12 cellular contexts compared by ENCODE assay signal in genomic region chr7:50330701-50331100, GRCh38. TPM values are rescaled to one million over a fixed set of nuclear protein-coding genes. Genes with fewer than 3 reads are reported as not detected.
A peak's percentile ranks its signal among the peaks of the same experiment; 100 is the strongest.
DNase-seq lines count a peak whose midpoint lies in the region; FAIRE-seq and TF ChIP-seq lines count a peak whose summit lies in the region.
"Had no signal": no experiment of that assay in that cellular context is flagged by ENCODE, and none has a peak within 500 bp of the region (broad histone marks: within the 10 kb centered on the region; RNA-seq: fewer than 3 reads in every experiment).

No MANE protein-coding gene starts in this region.

- H3K9me3 ChIP-seq in stomach (no peaks in the 10 kb centered on the region), kidney (ENCODE audit: control insufficient read depth in 1 of 2, low read length in 2 of 2) (no peaks in the 10 kb centered on the region)

- peak overlapping the region; percentile 35 for H3K4me3 Mint-ChIP-seq in activated naive CD4-positive, alpha-beta T cell treated with anti-CD3 and anti-CD28 coated beads for 36 hours
- peak overlapping the region in 3 of 4 donors; percentile 54 to 91 (median 86) for H3K4me3 Mint-ChIP-seq in IgD-negative memory B cell
- peak overlapping the region; percentile 73 for H3K4me3 Mint-ChIP-seq in activated T-helper 1 cell treated with anti-CD3 and anti-CD28 coated beads, Interleukin-12 subunit alpha, Interleukin-12 subunit beta, Interleukin-2, Interleukin-4 antibody, amounts not matched to agents 30 ng/mL and 10 ng/mL and 1 ng/mL, durations not matched to agents 14 hours and 24 hours and 36 hours
- H3K4me3 Mint-ChIP-seq: brain, endodermal cell, type B pancreatic cell had no signal

- H3K4me3 ChIP-seq in stomach, result no peak overlapping the region
- H3K4me3 ChIP-seq in kidney (ENCODE audit: low read length in 2 of 2), result no peak overlapping the region
- H3K4me3 ChIP-seq: SK-N-MC had no signal

- CTCF ChIA-PET in activated naive CD4-positive, alpha-beta T cell treated with anti-CD3 and anti-CD28 coated beads for 36 hours (lab: Charles Lee), result interaction anchor here (0.6 to 4.5 kb wide), 13 partner anchors 10 to 131 kb away, joined by 3 to 24 read pairs (median 4); no protein-coding TSS in a partner anchor

- H3K27me3 ChIP-seq in stomach, result peaks cover 0 to 11% (median 0%) of the 10 kb centered on the region in 3 donors

- H3K4me1 ChIP-seq in stomach, result peaks cover 0 to 29% (median 2%) of the 10 kb centered on the region in 4 donors
- peaks cover 0 to 6% of the 10 kb centered on the region in 2 donors for H3K4me1 ChIP-seq in kidney (ENCODE audit: control insufficient read depth in 1 of 2, insufficient read depth in 1 of 2, low read depth in 1 of 2, low read length in 2 of 2)

- peaks cover 0 to 6% (median 0%) of the 10 kb centered on the region in 4 donors for H3K36me3 ChIP-seq in stomach
- H3K36me3 ChIP-seq in kidney (ENCODE audit: control insufficient read depth in 1 of 2, insufficient read depth in 2 of 2, low read length in 2 of 2), result no peaks in the 10 kb centered on the region

- DNase-seq in activated naive CD4-positive, alpha-beta T cell treated with anti-CD3 and anti-CD28 coated beads for 36 hours, result peak; percentile 40
- no peak for DNase-seq in activated naive CD4-positive, alpha-beta T cell treated with Interleukin-2 at 50 U/mL for 16 hours
- no peak for DNase-seq in activated T-helper 1 cell treated with anti-CD3 and anti-CD28 coated beads, Interleukin-12 subunit alpha, Interleukin-12 subunit beta, Interleukin-2, Interleukin-4 antibody, amounts not matched to agents 30 ng/mL and 10 ng/mL and 1 ng/mL, durations not matched to agents 14 hours and 24 hours and 36 hours (ENCODE audit: low spot score)
- DNase-seq in stomach (no peak), NCI-H2171 (lab: John Stamatoyannopoulos, UW) (no peak), kidney (no peak), GM19239 (ENCODE audit: insufficient read length, low spot score) (no peak)
- DNase-seq: endodermal cell had no signal

- no peak for TF ChIP-seq POLR2A in stomach (IDR thresholded peaks at IDR 0.05)

- H3K9me3 Mint-ChIP-seq in activated naive CD4-positive, alpha-beta T cell treated with anti-CD3 and anti-CD28 coated beads for 36 hours, result no peaks in the 10 kb centered on the region
- H3K9me3 Mint-ChIP-seq in IgD-negative memory B cell, result no peaks in the 10 kb centered on the region
- no peaks in the 10 kb centered on the region for H3K9me3 Mint-ChIP-seq in activated T-helper 1 cell treated with anti-CD3 and anti-CD28 coated beads, Interleukin-12 subunit alpha, Interleukin-12 subunit beta, Interleukin-2, Interleukin-4 antibody, amounts not matched to agents 30 ng/mL and 10 ng/mL and 1 ng/mL, durations not matched to agents 14 hours and 24 hours and 36 hours
- H3K9me3 Mint-ChIP-seq: brain, endodermal cell, type B pancreatic cell had no signal

- H3K36me3 Mint-ChIP-seq in activated naive CD4-positive, alpha-beta T cell treated with anti-CD3 and anti-CD28 coated beads for 36 hours (ENCODE audit: low read depth), result peaks cover 61% of the 10 kb centered on the region
- peaks cover 5% of the 10 kb centered on the region for H3K36me3 Mint-ChIP-seq in IgD-negative memory B cell
- H3K36me3 Mint-ChIP-seq in activated T-helper 1 cell treated with anti-CD3 and anti-CD28 coated beads, Interleukin-12 subunit alpha, Interleukin-12 subunit beta, Interleukin-2, Interleukin-4 antibody, amounts not matched to agents 30 ng/mL and 10 ng/mL and 1 ng/mL, durations not matched to agents 14 hours and 24 hours and 36 hours (ENCODE audit: low read depth), result peaks cover 43% of the 10 kb centered on the region
- H3K36me3 Mint-ChIP-seq: brain, type B pancreatic cell had no signal

- FAIRE-seq in kidney (lab: Jason Lieb, UNC), result no peak
- FAIRE-seq in GM19239 (lab: Jason Lieb, UNC), result no peak

- no peak for TF ChIP-seq EP300 in stomach (IDR thresholded peaks at IDR 0.05)

- H3K27ac Mint-ChIP-seq in activated naive CD4-positive, alpha-beta T cell treated with anti-CD3 and anti-CD28 coated beads for 36 hours, result peak overlapping the region; percentile 88
- H3K27ac Mint-ChIP-seq in IgD-negative memory B cell, result no peak overlapping the region
- H3K27ac Mint-ChIP-seq in activated T-helper 1 cell treated with anti-CD3 and anti-CD28 coated beads, Interleukin-12 subunit alpha, Interleukin-12 subunit beta, Interleukin-2, Interleukin-4 antibody, amounts not matched to agents 30 ng/mL and 10 ng/mL and 1 ng/mL, durations not matched to agents 14 hours and 24 hours and 36 hours, result peak overlapping the region; percentile 81
- H3K27ac Mint-ChIP-seq: brain, endodermal cell, type B pancreatic cell had no signal

- WGBS in stomach, 5 donors, result 38 to 59% (median 49%) methylated on average over 3 of the region's 3 CpGs

- intact Hi-C loops in activated naive CD4-positive, alpha-beta T cell treated with anti-CD3 and anti-CD28 coated beads for 36 hours (cut with micrococcal nuclease), result loop anchor here (1.0 to 5.0 kb wide), 6 partner anchors 8 to 121 kb away; no protein-coding TSS in a partner anchor
- intact Hi-C loops in activated T-helper 1 cell treated with anti-CD3 and anti-CD28 coated beads, Interleukin-12 subunit alpha, Interleukin-12 subunit beta, Interleukin-2, Interleukin-4 antibody, amounts not matched to agents 30 ng/mL and 10 ng/mL and 1 ng/mL, durations not matched to agents 14 hours and 24 hours and 36 hours (cut with micrococcal nuclease), result loop anchor here (1.0 kb wide), 8 partner anchors 9 to 121 kb away; no protein-coding TSS in a partner anchor
- intact Hi-C loops in stomach (cut with DNase I; ENCODE audit: low total_unique reads) (no loop called here), kidney (cut with DNase I) (no loop called here)

- no peak overlapping the region for H3K9ac ChIP-seq in kidney (ENCODE audit: low read length in 2 of 2)

- H3K4me1 Mint-ChIP-seq in activated naive CD4-positive, alpha-beta T cell treated with anti-CD3 and anti-CD28 coated beads for 36 hours (ENCODE audit: low read depth), result peaks cover 28% of the 10 kb centered on the region
- H3K4me1 Mint-ChIP-seq in IgD-negative memory B cell, result peaks cover 26 to 60% (median 56%) of the 10 kb centered on the region in 3 donors
- peaks cover 70% of the 10 kb centered on the region for H3K4me1 Mint-ChIP-seq in activated T-helper 1 cell treated with anti-CD3 and anti-CD28 coated beads, Interleukin-12 subunit alpha, Interleukin-12 subunit beta, Interleukin-2, Interleukin-4 antibody, amounts not matched to agents 30 ng/mL and 10 ng/mL and 1 ng/mL, durations not matched to agents 14 hours and 24 hours and 36 hours (ENCODE audit: low read depth)

- no peaks in the 10 kb centered on the region for H3K27me3 Mint-ChIP-seq in activated naive CD4-positive, alpha-beta T cell treated with anti-CD3 and anti-CD28 coated beads for 36 hours (ENCODE audit: low read depth)
- peaks cover 1% of the 10 kb centered on the region for H3K27me3 Mint-ChIP-seq in IgD-negative memory B cell
- no peaks in the 10 kb centered on the region for H3K27me3 Mint-ChIP-seq in activated T-helper 1 cell treated with anti-CD3 and anti-CD28 coated beads, Interleukin-12 subunit alpha, Interleukin-12 subunit beta, Interleukin-2, Interleukin-4 antibody, amounts not matched to agents 30 ng/mL and 10 ng/mL and 1 ng/mL, durations not matched to agents 14 hours and 24 hours and 36 hours (ENCODE audit: insufficient read depth)
- H3K27me3 Mint-ChIP-seq: brain had no signal

- TF ChIP-seq CTCF in stomach (IDR thresholded peaks at IDR 0.05) (no peak), kidney (IDR thresholded peaks at IDR 0.05; ENCODE audit: borderline replicate concordance, extremely low read depth, insufficient read depth) (no peak)

- peak overlapping the region in 3 of 5 donors; percentile 7 to 67 (median 9) for H3K27ac ChIP-seq in stomach
- H3K27ac ChIP-seq in kidney (ENCODE audit: low read depth in 2 of 2, low read length in 2 of 2), result no peak overlapping the region
- H3K27ac ChIP-seq: SK-N-MC had no signal

RNA-seq across cellular contexts. Expression of gene IKZF1, which starts 26.2 kb away (rescaled TPM):
- total RNA-seq in activated naive CD4-positive, alpha-beta T cell treated with anti-CD3 and anti-CD28 coated beads for 36 hours, result 100 to 1,000 TPM; 213 to 226 TPM
- polyA plus RNA-seq in IgD-negative memory B cell, result 213 TPM
- total RNA-seq in activated T-helper 1 cell treated with anti-CD3 and anti-CD28 coated beads, Interleukin-12 subunit alpha, Interleukin-12 subunit beta, Interleukin-2, Interleukin-4 antibody, amounts not matched to agents 30 ng/mL and 10 ng/mL and 1 ng/mL, durations not matched to agents 14 hours and 24 hours and 36 hours, result 324 and 329 TPM in 2 replicates
- total RNA-seq in stomach, result 100 to 1,000 TPM in 1 of 5 donors, 10 to 100 TPM in 3, 1 to 10 TPM in 1; 4.5 to 139 (median 14.0) TPM
- 1 to 10 TPM; 1.5 to 6.4 (median 1.8) TPM for polyA plus RNA-seq in stomach
- 36.8 TPM for total RNA-seq in kidney
- polyA plus RNA-seq in kidney (ENCODE audit: insufficient read depth, low read depth, low replicate concordance), result 0.52 TPM

Comparison
In these comparisons a context has a peak if more than half of its experiments do, and no peak if none do; other contexts are left out.
1. H3K27ac Mint-ChIP-seq: peak in activated naive CD4-positive, alpha-beta T cell treated with anti-CD3 and anti-CD28 coated beads for 36 hours (single experiment) and activated T-helper 1 cell treated with anti-CD3 and anti-CD28 coated beads, Interleukin-12 subunit alpha, Interleukin-12 subunit beta, Interleukin-2, Interleukin-4 antibody, amounts not matched to agents 30 ng/mL and 10 ng/mL and 1 ng/mL, durations not matched to agents 14 hours and 24 hours and 36 hours (single experiment); none in IgD-negative memory B cell (0 of 3).
2. H3K4me3 Mint-ChIP-seq: peak in every context shown above with its lines; median percentile 86 in IgD-negative memory B cell; 73 in activated T-helper 1 cell treated with anti-CD3 and anti-CD28 coated beads, Interleukin-12 subunit alpha, Interleukin-12 subunit beta, Interleukin-2, Interleukin-4 antibody, amounts not matched to agents 30 ng/mL and 10 ng/mL and 1 ng/mL, durations not matched to agents 14 hours and 24 hours and 36 hours; 35 in activated naive CD4-positive, alpha-beta T cell treated with anti-CD3 and anti-CD28 coated beads for 36 hours.
3. H3K27ac ChIP-seq: peak in stomach (3 of 5); none in kidney (0 of 2).
4. intact Hi-C loops: an anchor here in activated naive CD4-positive, alpha-beta T cell treated with anti-CD3 and anti-CD28 coated beads for 36 hours (1.0 to 5.0 kb wide) and activated T-helper 1 cell treated with anti-CD3 and anti-CD28 coated beads, Interleukin-12 subunit alpha, Interleukin-12 subunit beta, Interleukin-2, Interleukin-4 antibody, amounts not matched to agents 30 ng/mL and 10 ng/mL and 1 ng/mL, durations not matched to agents 14 hours and 24 hours and 36 hours (1.0 kb wide); none called in stomach and kidney.